ENCODE assay signal across 2 cellular contexts in the genomic region with DNA sequence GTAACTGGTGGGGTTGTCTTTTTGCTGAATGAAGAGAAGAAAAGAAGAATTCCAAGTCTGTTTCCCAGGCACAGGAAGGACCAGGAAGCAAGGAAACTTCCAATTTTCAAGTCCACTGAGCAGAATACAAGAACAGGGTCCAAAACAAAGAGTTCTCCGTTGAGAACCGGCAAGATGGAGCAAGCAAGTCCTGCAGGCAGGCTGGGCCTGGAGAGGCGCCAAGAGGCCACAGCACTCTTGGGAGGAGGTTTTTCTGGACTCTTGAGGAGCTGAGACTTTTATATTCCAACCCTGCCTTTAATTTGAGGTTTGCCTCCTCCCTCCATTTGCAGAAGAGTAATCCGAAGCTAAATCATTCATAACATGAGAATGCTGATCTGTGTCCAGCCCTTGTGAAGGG.
TF ChIP-seq lines count a peak whose summit lies in the region.

No MANE protein-coding gene starts in this region.

TF ChIP-seq in Ishikawa, 13 proteins besides CTCF, POLR2A, EP300 and RAD21:
- TF ChIP-seq TEAD4 (IDR thresholded peaks at IDR 0.05), result 0 out of 2 replicates have a peak, but pooled peaks have one; percentile 9
- no peak for TF ChIP-seq CREB1 (IDR thresholded peaks at IDR 0.05; ENCODE audit: low read depth)
- TF ChIP-seq, protein P1, sequence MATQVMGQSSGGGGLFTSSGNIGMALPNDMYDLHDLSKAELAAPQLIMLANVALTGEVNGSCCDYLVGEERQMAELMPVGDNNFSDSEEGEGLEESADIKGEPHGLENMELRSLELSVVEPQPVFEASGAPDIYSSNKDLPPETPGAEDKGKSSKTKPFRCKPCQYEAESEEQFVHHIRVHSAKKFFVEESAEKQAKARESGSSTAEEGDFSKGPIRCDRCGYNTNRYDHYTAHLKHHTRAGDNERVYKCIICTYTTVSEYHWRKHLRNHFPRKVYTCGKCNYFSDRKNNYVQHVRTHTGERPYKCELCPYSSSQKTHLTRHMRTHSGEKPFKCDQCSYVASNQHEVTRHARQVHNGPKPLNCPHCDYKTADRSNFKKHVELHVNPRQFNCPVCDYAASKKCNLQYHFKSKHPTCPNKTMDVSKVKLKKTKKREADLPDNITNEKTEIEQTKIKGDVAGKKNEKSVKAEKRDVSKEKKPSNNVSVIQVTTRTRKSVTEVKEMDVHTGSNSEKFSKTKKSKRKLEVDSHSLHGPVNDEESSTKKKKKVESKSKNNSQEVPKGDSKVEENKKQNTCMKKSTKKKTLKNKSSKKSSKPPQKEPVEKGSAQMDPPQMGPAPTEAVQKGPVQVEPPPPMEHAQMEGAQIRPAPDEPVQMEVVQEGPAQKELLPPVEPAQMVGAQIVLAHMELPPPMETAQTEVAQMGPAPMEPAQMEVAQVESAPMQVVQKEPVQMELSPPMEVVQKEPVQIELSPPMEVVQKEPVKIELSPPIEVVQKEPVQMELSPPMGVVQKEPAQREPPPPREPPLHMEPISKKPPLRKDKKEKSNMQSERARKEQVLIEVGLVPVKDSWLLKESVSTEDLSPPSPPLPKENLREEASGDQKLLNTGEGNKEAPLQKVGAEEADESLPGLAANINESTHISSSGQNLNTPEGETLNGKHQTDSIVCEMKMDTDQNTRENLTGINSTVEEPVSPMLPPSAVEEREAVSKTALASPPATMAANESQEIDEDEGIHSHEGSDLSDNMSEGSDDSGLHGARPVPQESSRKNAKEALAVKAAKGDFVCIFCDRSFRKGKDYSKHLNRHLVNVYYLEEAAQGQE (IDR thresholded peaks at IDR 0.05; ENCODE audit: low read depth), result no peak
- TF ChIP-seq, protein P2, sequence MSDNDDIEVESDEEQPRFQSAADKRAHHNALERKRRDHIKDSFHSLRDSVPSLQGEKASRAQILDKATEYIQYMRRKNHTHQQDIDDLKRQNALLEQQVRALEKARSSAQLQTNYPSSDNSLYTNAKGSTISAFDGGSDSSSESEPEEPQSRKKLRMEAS (IDR thresholded peaks at IDR 0.05), result no peak
- no peak for TF ChIP-seq EGR1 (IDR thresholded peaks at IDR 0.05)
- TF ChIP-seq TAF1 (IDR thresholded peaks at IDR 0.05; ENCODE audit: low read depth), result no peak
- peak; percentile 81 for TF ChIP-seq NFIC (IDR thresholded peaks at IDR 0.05)
- TF ChIP-seq YY1 (IDR thresholded peaks at IDR 0.05; ENCODE audit: low read depth), result 0 out of 2 replicates have a peak, but pooled peaks have one; percentile 36
- TF ChIP-seq, protein P3, sequence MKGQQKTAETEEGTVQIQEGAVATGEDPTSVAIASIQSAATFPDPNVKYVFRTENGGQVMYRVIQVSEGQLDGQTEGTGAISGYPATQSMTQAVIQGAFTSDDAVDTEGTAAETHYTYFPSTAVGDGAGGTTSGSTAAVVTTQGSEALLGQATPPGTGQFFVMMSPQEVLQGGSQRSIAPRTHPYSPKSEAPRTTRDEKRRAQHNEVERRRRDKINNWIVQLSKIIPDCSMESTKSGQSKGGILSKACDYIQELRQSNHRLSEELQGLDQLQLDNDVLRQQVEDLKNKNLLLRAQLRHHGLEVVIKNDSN (IDR thresholded peaks at IDR 0.05), result no peak
- no peak for TF ChIP-seq ZBTB7A (IDR thresholded peaks at IDR 0.05; ENCODE audit: low read depth)
- TF ChIP-seq FOXM1 (IDR thresholded peaks at IDR 0.05; ENCODE audit: borderline replicate concordance, low read depth), result 0 out of 2 replicates have a peak, but pooled peaks have one; percentile 14

TF ChIP-seq in H1, 55 proteins besides CTCF, POLR2A, EP300 and RAD21:
- no peak for TF ChIP-seq MAFK (IDR thresholded peaks at IDR 0.05; ENCODE audit: low read depth, low read length)
- no peak for TF ChIP-seq TCF12 (IDR thresholded peaks at IDR 0.05; ENCODE audit: low read depth, low read length)
- no peak for TF ChIP-seq ASH2L (IDR thresholded peaks at IDR 0.05; ENCODE audit: low read length)
- TF ChIP-seq, protein P4, sequence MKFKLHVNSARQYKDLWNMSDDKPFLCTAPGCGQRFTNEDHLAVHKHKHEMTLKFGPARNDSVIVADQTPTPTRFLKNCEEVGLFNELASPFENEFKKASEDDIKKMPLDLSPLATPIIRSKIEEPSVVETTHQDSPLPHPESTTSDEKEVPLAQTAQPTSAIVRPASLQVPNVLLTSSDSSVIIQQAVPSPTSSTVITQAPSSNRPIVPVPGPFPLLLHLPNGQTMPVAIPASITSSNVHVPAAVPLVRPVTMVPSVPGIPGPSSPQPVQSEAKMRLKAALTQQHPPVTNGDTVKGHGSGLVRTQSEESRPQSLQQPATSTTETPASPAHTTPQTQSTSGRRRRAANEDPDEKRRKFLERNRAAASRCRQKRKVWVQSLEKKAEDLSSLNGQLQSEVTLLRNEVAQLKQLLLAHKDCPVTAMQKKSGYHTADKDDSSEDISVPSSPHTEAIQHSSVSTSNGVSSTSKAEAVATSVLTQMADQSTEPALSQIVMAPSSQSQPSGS (IDR thresholded peaks at IDR 0.05; ENCODE audit: low read length), result no peak
- TF ChIP-seq CBX8 (IDR thresholded peaks at IDR 0.05; ENCODE audit: borderline replicate concordance, low read depth, low read length), result no peak
- TF ChIP-seq PHF8 (conservative IDR thresholded peaks at IDR 0.05; ENCODE audit: low read depth, low read length), result no peak
- TF ChIP-seq KDM4A (IDR thresholded peaks at IDR 0.05; ENCODE audit: low read depth, low read length, severe bottlenecking), result no peak
- TF ChIP-seq SAP30 (IDR thresholded peaks at IDR 0.05; ENCODE audit: insufficient read depth, insufficient replicate concordance, low read length), result no peak
- TF ChIP-seq CBX5 (IDR thresholded peaks at IDR 0.05; ENCODE audit: low read depth, low read length), result no peak
- no peak for TF ChIP-seq EZH2 (IDR thresholded peaks at IDR 0.05; ENCODE audit: low read depth, low read length, severe bottlenecking)
- TF ChIP-seq CEBPB (IDR thresholded peaks at IDR 0.05; ENCODE audit: low read depth, low read length), result no peak
